11 cellular contexts compared by ENCODE assay signal in genomic region chr5:157828949-157829639, GRCh38. TPM values are rescaled to one million over a fixed set of nuclear protein-coding genes. Genes with fewer than 3 reads are reported as not detected.
DNase-seq lines count a peak whose midpoint lies in the region; TF ChIP-seq lines count a peak whose summit lies in the region.
"Had no signal": no experiment of that assay in that cellular context is flagged by ENCODE, and none has a peak within 500 bp of the region (broad histone marks: within the 10 kb centered on the region; RNA-seq: fewer than 3 reads in every experiment).

No MANE protein-coding gene starts in this region.

- no peak overlapping the region for H3K4me3 Mint-ChIP-seq in activated naive CD4-positive, alpha-beta T cell treated with anti-CD3 and anti-CD28 coated beads for 36 hours

- peaks cover 32% of the 10 kb centered on the region for H3K4me1 Mint-ChIP-seq in activated naive CD4-positive, alpha-beta T cell treated with anti-CD3 and anti-CD28 coated beads for 36 hours (ENCODE audit: low read depth)

- H3K9me3 ChIP-seq in esophagus muscularis mucosa: no peaks in the 10 kb centered on the region
- H3K9me3 ChIP-seq in testis: no peaks in the 10 kb centered on the region
- no peaks in the 10 kb centered on the region for H3K9me3 ChIP-seq in spleen

- no peak for TF ChIP-seq EP300 in esophagus muscularis mucosa (IDR thresholded peaks at IDR 0.05)

- CTCF ChIA-PET in activated naive CD4-positive, alpha-beta T cell treated with anti-CD3 and anti-CD28 coated beads for 36 hours (lab: Charles Lee): interaction anchor here (0.5 to 2.2 kb wide), 5 partner anchors 12 to 121 kb away, joined by 3 to 13 read pairs (median 3); no protein-coding TSS in a partner anchor

- H3K27me3 Mint-ChIP-seq in activated naive CD4-positive, alpha-beta T cell treated with anti-CD3 and anti-CD28 coated beads for 36 hours (ENCODE audit: low read depth): no peaks in the 10 kb centered on the region
- H3K27me3 Mint-ChIP-seq: naive B cell had no signal

- peak; percentile 20 for DNase-seq in activated naive CD4-positive, alpha-beta T cell treated with anti-CD3 and anti-CD28 coated beads for 36 hours
- no peak for DNase-seq in activated naive CD4-positive, alpha-beta T cell treated with Interleukin-2 at 50 U/mL for 16 hours
- DNase-seq in NCI-H460 (ENCODE audit: extremely low read depth, low read depth) (peak; percentile 17), esophagus muscularis mucosa (ENCODE audit: extremely low spot score) (no peak), testis (no peak), DMS153 treated with DMSO at 0.1 percent for 48 hours (lab: John Stamatoyannopoulos, UW; ENCODE audit: unreplicated experiment) (no peak), NCI-H1048 (lab: John Stamatoyannopoulos, UW) (no peak), spleen (no peak)
- DNase-seq: GDM1, naive B cell, T-helper 2 cell had no signal

- H3K27me3 ChIP-seq in esophagus muscularis mucosa (no peaks in the 10 kb centered on the region), testis (no peaks in the 10 kb centered on the region), spleen (replicated peaks in 1 of 7) (no peaks in the 10 kb centered on the region)

- peaks cover 28 to 71% (median 52%) of the 10 kb centered on the region in 4 donors for H3K4me1 ChIP-seq in esophagus muscularis mucosa
- peaks cover 14% of the 10 kb centered on the region for H3K4me1 ChIP-seq in testis
- peaks cover 24 to 94% (median 56%) of the 10 kb centered on the region in 6 donors for H3K4me1 ChIP-seq in spleen

- no peaks in the 10 kb centered on the region for H3K9me3 Mint-ChIP-seq in activated naive CD4-positive, alpha-beta T cell treated with anti-CD3 and anti-CD28 coated beads for 36 hours
- H3K9me3 Mint-ChIP-seq: naive B cell had no signal

- H3K27ac ChIP-seq in esophagus muscularis mucosa (replicated peaks in 1 of 4) (peak overlapping the region; percentile 67 to 77 (median 74)), testis (no peak overlapping the region), spleen (peak overlapping the region in 1 of 8 donors; percentile 50)

- intact Hi-C loops in activated naive CD4-positive, alpha-beta T cell treated with anti-CD3 and anti-CD28 coated beads for 36 hours (cut with micrococcal nuclease): no loop called here
- intact Hi-C loops in esophagus muscularis mucosa (cut with DNase I) (no loop called here), testis (cut with DNase I; ENCODE audit: low total_unique reads) (no loop called here), spleen (cut with DNase I; ENCODE audit: low total_unique reads) (no loop called here)

- 97% methylated on average over 4 of the region's 4 CpGs for WGBS in esophagus muscularis mucosa
- 78 to 86% methylated on average over 4 of the region's 4 CpGs for WGBS in testis, 2 donors
- WGBS in spleen, 5 donors: 88 to 98% (median 96%) methylated on average over 4 of the region's 4 CpGs

- peak in 1 of 3 experiments; percentile 39 for TF ChIP-seq CTCF in esophagus muscularis mucosa (IDR thresholded peaks at IDR 0.05)
- peak in 2 of 3 experiments; percentile 6 to 18 for TF ChIP-seq CTCF in testis (IDR thresholded peaks at IDR 0.05)
- TF ChIP-seq CTCF in spleen (IDR thresholded peaks at IDR 0.05 in 8 of 11, conservative IDR thresholded peaks at IDR 0.05 in 3 of 11): peak in 1 of 11 experiments; percentile 23

- H3K4me3 ChIP-seq in esophagus muscularis mucosa: no peak overlapping the region
- H3K4me3 ChIP-seq in testis: no peak overlapping the region
- no peak overlapping the region for H3K4me3 ChIP-seq in spleen

- H3K36me3 ChIP-seq in esophagus muscularis mucosa (no peaks in the 10 kb centered on the region), testis (ENCODE audit: low read depth, missing control alignments) (no peaks in the 10 kb centered on the region), spleen (peaks cover 0 to 7% (median 0%) of the 10 kb centered on the region in 6 donors)

- H3K27ac Mint-ChIP-seq in activated naive CD4-positive, alpha-beta T cell treated with anti-CD3 and anti-CD28 coated beads for 36 hours: no peak overlapping the region

- no peaks in the 10 kb centered on the region for H3K36me3 Mint-ChIP-seq in activated naive CD4-positive, alpha-beta T cell treated with anti-CD3 and anti-CD28 coated beads for 36 hours (ENCODE audit: low read depth)
- H3K36me3 Mint-ChIP-seq: naive B cell had no signal

- no peak for TF ChIP-seq POLR2A in esophagus muscularis mucosa (IDR thresholded peaks at IDR 0.05; ENCODE audit: low read depth)
- no peak for TF ChIP-seq POLR2A in testis (IDR thresholded peaks at IDR 0.05)
- TF ChIP-seq POLR2A in spleen (IDR thresholded peaks at IDR 0.05): no peak

RNA-seq across cellular contexts. Expression of gene CLINT1, which starts 29.9 kb away (rescaled TPM):
- total RNA-seq in activated naive CD4-positive, alpha-beta T cell treated with anti-CD3 and anti-CD28 coated beads for 36 hours: 10 to 100 TPM; 31.0 to 32.7 TPM
- 80.4 and 103 TPM in 2 replicates for total RNA-seq in NCI-H460 (2014; rRNA removed; shearing (Covaris generic))
- 196 and 233 TPM in 2 replicates for polyA plus RNA-seq in NCI-H460 (2014; cell fraction: nucleus; rRNA removed)
- total RNA-seq in esophagus muscularis mucosa (100 to 1,000 TPM in 2 of 4 donors, 10 to 100 TPM in 2; 84.3 to 118 (median 107) TPM), testis (10 to 100 TPM; 84.9 to 93.7 TPM), spleen (100 to 1,000 TPM in 3 of 7 donors, 10 to 100 TPM in 4; 54.7 to 130 (median 68.7) TPM)
- polyA plus RNA-seq in testis (ENCODE audit: insufficient read depth, low read depth, low replicate concordance) (45.4 TPM), spleen (10 to 100 TPM; 26.7 to 29.4 (median 28.3) TPM)

Comparison
In these comparisons a context has a peak if more than half of its experiments do, and no peak if none do; other contexts are left out.
1. DNase-seq: peak in activated naive CD4-positive, alpha-beta T cell treated with anti-CD3 and anti-CD28 coated beads for 36 hours (single experiment) and NCI-H460 (single experiment); none in activated naive CD4-positive, alpha-beta T cell treated with Interleukin-2 at 50 U/mL for 16 hours (single experiment), esophagus muscularis mucosa (single experiment), testis (single experiment), DMS153 treated with DMSO at 0.1 percent for 48 hours (single experiment), NCI-H1048 (single experiment) and spleen (single experiment).
2. H3K27ac ChIP-seq: peak in esophagus muscularis mucosa (4 of 4); none in testis (0 of 2).